Comparison of ENCODE assay signal across 19 cellular contexts in genomic region chr5:58268263-58268662, GRCh38.
"Had no signal": no experiment of that assay in that cellular context is flagged by ENCODE, and none has a peak within 500 bp of the region (broad histone marks: within the 10 kb centered on the region; RNA-seq: fewer than 3 reads in every experiment).

No MANE protein-coding gene starts in this region.

- H3K4me3 ChIP-seq: body of pancreas, colonic mucosa, mucosa of descending colon, pancreas, sigmoid colon, SK-N-MC had no signal

- H3K9me3 Mint-ChIP-seq: activated CD4-positive, alpha-beta memory T cell treated with anti-CD3 and anti-CD28 coated beads for 36 hours; activated naive CD8-positive, alpha-beta T cell treated with anti-CD3 and anti-CD28 coated beads, Interleukin-2, amount 10 ng/mL, durations not matched to agents 7 days and 5 days; activated T-helper 17 cell treated with anti-CD3 and anti-CD28 coated beads, Interleukin-2, amount 50 U/mL, for 72 hours; memory B cell; stimulated activated naive B cell treated with anti-CD40 and anti-IgM and Interleukin-4, amounts not matched to agents 10 μg/mL and 1 μg/mL and 100 μg/mL, for 72 hours; T-helper 2 cell treated with Interferon-gamma antibody and Interleukin-4, amounts not matched to agents 5 μg/mL and 100 μg/mL, for 36 hours had no signal

- H3K27ac ChIP-seq: body of pancreas, colonic mucosa, pancreas, sigmoid colon, SK-N-MC had no signal

- H3K27me3 ChIP-seq: body of pancreas, colonic mucosa, pancreas, sigmoid colon had no signal

- H3K27ac Mint-ChIP-seq: activated CD4-positive, alpha-beta memory T cell treated with anti-CD3 and anti-CD28 coated beads for 36 hours; activated CD4-positive, alpha-beta T cell treated with anti-CD3 and anti-CD28 coated beads for 36 hours; activated CD8-positive, alpha-beta memory T cell treated with anti-CD3 and anti-CD28 coated beads, Interleukin-2, amount 10 ng/mL, durations not matched to agents 7 days and 5 days; activated naive CD8-positive, alpha-beta T cell treated with anti-CD3 and anti-CD28 coated beads, Interleukin-2, amount 10 ng/mL, durations not matched to agents 7 days and 5 days; activated T-helper 17 cell treated with anti-CD3 and anti-CD28 coated beads, Interleukin-2, amount 50 U/mL, for 72 hours; memory B cell; naive thymus-derived CD4-positive, alpha-beta T cell; stimulated activated naive B cell treated with anti-CD40 and anti-IgM and Interleukin-4, amounts not matched to agents 10 μg/mL and 1 μg/mL and 100 μg/mL, for 72 hours; T-helper 2 cell treated with Interferon-gamma antibody and Interleukin-4, amounts not matched to agents 5 μg/mL and 100 μg/mL, for 36 hours; WTC11 had no signal

- DNase-seq: activated CD4-positive, alpha-beta memory T cell treated with anti-CD3 and anti-CD28 coated beads for 36 hours; activated CD4-positive, alpha-beta T cell treated with anti-CD3 and anti-CD28 coated beads for 36 hours; activated CD8-positive, alpha-beta memory T cell treated with anti-CD3 and anti-CD28 coated beads, Interleukin-2, amount 10 ng/mL, durations not matched to agents 7 days and 5 days; activated naive CD4-positive, alpha-beta T cell treated with Interleukin-2 at 50 U/mL for 16 hours; activated naive CD8-positive, alpha-beta T cell treated with anti-CD3 and anti-CD28 coated beads, Interleukin-2, amount 10 ng/mL, durations not matched to agents 7 days and 5 days; central memory CD4-positive, alpha-beta T cell; colonic mucosa; left cardiac atrium; naive thymus-derived CD4-positive, alpha-beta T cell; pancreas; sigmoid colon; stimulated activated naive B cell treated with anti-CD40 and anti-IgM and Interleukin-4, amounts not matched to agents 10 μg/mL and 1 μg/mL and 100 μg/mL, for 72 hours had no signal

- H3K4me1 Mint-ChIP-seq: activated CD4-positive, alpha-beta T cell treated with anti-CD3 and anti-CD28 coated beads for 36 hours; activated CD8-positive, alpha-beta memory T cell treated with anti-CD3 and anti-CD28 coated beads, Interleukin-2, amount 10 ng/mL, durations not matched to agents 7 days and 5 days; activated naive CD8-positive, alpha-beta T cell treated with anti-CD3 and anti-CD28 coated beads, Interleukin-2, amount 10 ng/mL, durations not matched to agents 7 days and 5 days; activated T-helper 17 cell treated with anti-CD3 and anti-CD28 coated beads, Interleukin-2, amount 50 U/mL, for 72 hours; memory B cell; naive thymus-derived CD4-positive, alpha-beta T cell; stimulated activated naive B cell treated with anti-CD40 and anti-IgM and Interleukin-4, amounts not matched to agents 10 μg/mL and 1 μg/mL and 100 μg/mL, for 72 hours had no signal

- H3K27me3 Mint-ChIP-seq: activated CD8-positive, alpha-beta memory T cell treated with anti-CD3 and anti-CD28 coated beads, Interleukin-2, amount 10 ng/mL, durations not matched to agents 7 days and 5 days; memory B cell; stimulated activated naive B cell treated with anti-CD40 and anti-IgM and Interleukin-4, amounts not matched to agents 10 μg/mL and 1 μg/mL and 100 μg/mL, for 72 hours had no signal

- H3K9me3 ChIP-seq: body of pancreas, colonic mucosa, mucosa of descending colon, pancreas, sigmoid colon had no signal

- H3K4me1 ChIP-seq: body of pancreas, colonic mucosa, pancreas, sigmoid colon had no signal

- H3K36me3 ChIP-seq: colonic mucosa, pancreas, sigmoid colon had no signal

- ATAC-seq: activated CD4-positive, alpha-beta T cell treated with anti-CD3 and anti-CD28 coated beads for 36 hours; activated CD8-positive, alpha-beta memory T cell treated with anti-CD3 and anti-CD28 coated beads, Interleukin-2, amount 10 ng/mL, durations not matched to agents 7 days and 5 days; activated T-helper 17 cell treated with anti-CD3 and anti-CD28 coated beads, Interleukin-2, amount 50 U/mL, for 72 hours; body of pancreas; mucosa of descending colon; naive thymus-derived CD4-positive, alpha-beta T cell; pancreas; stimulated activated naive B cell treated with anti-CD40 and anti-IgM and Interleukin-4, amounts not matched to agents 10 μg/mL and 1 μg/mL and 100 μg/mL, for 72 hours; WTC11 had no signal

- H3K36me3 Mint-ChIP-seq: activated CD4-positive, alpha-beta memory T cell treated with anti-CD3 and anti-CD28 coated beads for 36 hours; activated CD8-positive, alpha-beta memory T cell treated with anti-CD3 and anti-CD28 coated beads, Interleukin-2, amount 10 ng/mL, durations not matched to agents 7 days and 5 days; activated naive CD8-positive, alpha-beta T cell treated with anti-CD3 and anti-CD28 coated beads, Interleukin-2, amount 10 ng/mL, durations not matched to agents 7 days and 5 days; memory B cell; naive thymus-derived CD4-positive, alpha-beta T cell; stimulated activated naive B cell treated with anti-CD40 and anti-IgM and Interleukin-4, amounts not matched to agents 10 μg/mL and 1 μg/mL and 100 μg/mL, for 72 hours; WTC11 had no signal

- H3K4me3 Mint-ChIP-seq: activated CD4-positive, alpha-beta memory T cell treated with anti-CD3 and anti-CD28 coated beads for 36 hours; activated CD4-positive, alpha-beta T cell treated with anti-CD3 and anti-CD28 coated beads for 36 hours; activated CD8-positive, alpha-beta memory T cell treated with anti-CD3 and anti-CD28 coated beads, Interleukin-2, amount 10 ng/mL, durations not matched to agents 7 days and 5 days; activated naive CD8-positive, alpha-beta T cell treated with anti-CD3 and anti-CD28 coated beads, Interleukin-2, amount 10 ng/mL, durations not matched to agents 7 days and 5 days; activated T-helper 17 cell treated with anti-CD3 and anti-CD28 coated beads, Interleukin-2, amount 50 U/mL, for 72 hours; memory B cell; naive thymus-derived CD4-positive, alpha-beta T cell; stimulated activated naive B cell treated with anti-CD40 and anti-IgM and Interleukin-4, amounts not matched to agents 10 μg/mL and 1 μg/mL and 100 μg/mL, for 72 hours; T-helper 2 cell treated with Interferon-gamma antibody and Interleukin-4, amounts not matched to agents 5 μg/mL and 100 μg/mL, for 36 hours; WTC11 had no signal
